ENCODE assay signal across 21 cellular contexts in the genomic region with DNA sequence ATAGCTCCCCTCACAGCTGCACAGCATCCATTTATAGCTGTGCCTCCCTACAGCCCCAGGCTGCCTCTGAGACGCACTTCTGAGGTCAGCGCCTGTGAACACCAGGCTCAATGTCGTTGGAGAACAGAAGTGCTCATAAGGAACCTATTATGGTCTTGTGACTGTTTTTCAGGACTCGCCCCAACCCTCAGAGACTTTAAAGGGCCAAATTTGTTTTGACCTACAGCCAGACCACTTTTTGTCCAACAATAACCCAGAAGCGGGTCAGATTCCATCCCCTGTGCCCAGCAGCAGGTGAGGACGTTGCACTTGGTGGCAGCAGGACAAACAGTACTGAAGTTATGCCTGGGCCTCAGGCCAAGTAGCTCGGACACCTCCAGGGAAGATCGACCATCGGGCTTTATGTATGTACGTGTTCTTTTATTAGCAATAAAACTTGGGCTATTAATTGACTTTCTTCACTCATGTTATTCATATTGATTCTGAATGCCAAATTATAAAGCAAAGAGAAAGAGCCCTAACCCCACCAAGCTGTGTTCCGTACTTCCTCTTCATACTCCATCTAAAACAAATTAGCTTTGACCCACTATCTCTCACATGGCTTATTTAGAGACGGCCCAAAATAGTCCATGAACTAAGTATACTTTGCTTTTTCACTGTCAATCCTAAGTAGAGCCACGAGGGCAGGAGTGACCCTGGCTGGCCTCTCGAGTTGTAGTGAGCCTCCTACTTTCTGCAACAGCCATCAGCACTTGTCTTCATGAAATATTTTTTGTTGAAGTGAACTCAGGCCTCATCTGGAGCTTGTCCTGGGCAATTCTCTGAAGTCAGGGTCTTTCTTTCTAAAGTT.
"Had no signal": no experiment of that assay in that cellular context is flagged by ENCODE, and none has a peak within 500 bp of the region (broad histone marks: within the 10 kb centered on the region; RNA-seq: fewer than 3 reads in every experiment).

No MANE protein-coding gene starts in this region.

- ATAC-seq: activated CD8-positive, alpha-beta T cell treated with anti-CD3 and anti-CD28 coated beads for 36 hours; activated naive CD8-positive, alpha-beta T cell treated with anti-CD3 and anti-CD28 coated beads, Interleukin-2, amount 50 U/mL, for 24 hours; esophagus mucosa; SK-N-SH treated with all-trans-retinoic acid at 6 μM for 48 hours; stimulated activated memory B cell treated with anti-CD40 and anti-IgM and Interleukin-4, amounts not matched to agents 10 μg/mL and 1 μg/mL and 100 μg/mL, for 72 hours; T-cell had no signal

- H3K4me1 ChIP-seq: testis, upper lobe of right lung had no signal

- H3K9me3 ChIP-seq: testis, upper lobe of right lung had no signal

- H3K4me3 ChIP-seq: hepatocyte, testis, upper lobe of right lung had no signal

- H3K36me3 ChIP-seq: upper lobe of right lung had no signal

- H3K27me3 ChIP-seq: hepatocyte, testis had no signal

- H3K27ac ChIP-seq: hepatocyte, testis, upper lobe of right lung had no signal

- DNase-seq: activated B cell treated with CpG ODN at 0.5 μM for 24 hours; activated CD4-positive, alpha-beta T cell treated with anti-CD3 and anti-CD28 coated beads for 48 hours; activated CD8-positive, alpha-beta T cell treated with anti-CD3 and anti-CD28 coated beads for 36 hours; activated naive CD4-positive, alpha-beta T cell treated with anti-CD3 and anti-CD28 coated beads for 36 hours; activated naive CD8-positive, alpha-beta T cell treated with anti-CD3 and anti-CD28 coated beads, Interleukin-2, amount 50 U/mL, for 24 hours; activated T-cell treated with anti-CD3 and anti-CD28 coated beads, Interleukin-2, amount 50 U/mL, for 24 hours; anterior cingulate cortex; effector CD4-positive, alpha-beta T cell; mammary epithelial cell; occipital lobe; posterior cingulate gyrus; retina; stimulated activated CD4-positive, alpha-beta T cell treated with anti-CD3 and anti-CD28 coated beads, Interleukin-4, amount 100 ng/mL, for 4 hours; T-cell; T-helper 9 cell; testis; upper lobe of right lung had no signal
